20 cellular contexts compared by ENCODE assay signal in the genomic region with DNA sequence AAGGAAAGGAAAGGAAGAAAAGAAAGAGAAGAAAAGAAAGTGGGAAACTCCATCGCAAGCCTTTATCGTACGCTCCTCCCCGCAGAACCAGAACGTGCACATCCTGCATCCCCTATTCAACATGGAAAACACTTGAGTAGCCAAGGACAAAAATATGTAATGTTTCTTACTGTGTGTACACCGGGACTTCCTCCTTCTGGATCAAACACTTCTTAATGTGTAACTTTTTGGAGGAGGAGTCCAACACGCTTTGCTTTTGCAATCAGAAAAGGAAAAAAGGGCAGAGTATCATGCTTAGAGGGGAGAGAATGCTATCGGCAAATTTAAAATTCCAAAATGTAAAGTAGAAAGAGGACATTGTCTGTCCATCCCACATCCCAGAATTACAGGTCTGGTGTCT. TPM values are rescaled to one million over a fixed set of nuclear protein-coding genes. Genes with fewer than 3 reads are reported as not detected.
"Had no signal": no experiment of that assay in that cellular context is flagged by ENCODE, and none has a peak within 500 bp of the region (broad histone marks: within the 10 kb centered on the region; RNA-seq: fewer than 3 reads in every experiment).

No MANE protein-coding gene starts in this region.

- H3K27me3 ChIP-seq: ascending aorta, thyroid gland had no signal

- H3K79me2 ChIP-seq: parathyroid adenoma had no signal

- DNase-seq: activated CD4-positive, alpha-beta T cell treated with anti-CD3 and anti-CD28 coated beads, Interleukin-2, amount 10 ng/mL, durations not matched to agents 7 days and 5 days; activated CD8-positive, alpha-beta memory T cell treated with anti-CD3 and anti-CD28 coated beads, Interleukin-2, amount 10 ng/mL, durations not matched to agents 7 days and 5 days; activated CD8-positive, alpha-beta T cell treated with anti-CD3 and anti-CD28 coated beads for 36 hours; activated gamma-delta T cell; activated T-cell treated with anti-CD3 and anti-CD28 coated beads for 4 hours; central memory CD4-positive, alpha-beta T cell; effector memory CD4-positive, alpha-beta T cell; left ventricle myocardium inferior; midbrain; right cardiac atrium; stimulated activated CD4-positive, alpha-beta T cell treated with anti-CD3 and anti-CD28 coated beads, Interleukin-12 subunit alpha, Interleukin-12 subunit beta, amount 100 ng/mL, for 4 hours; substantia nigra; thyroid gland had no signal

- H3K9me3 ChIP-seq: neutrophil, thyroid gland had no signal

- ATAC-seq: activated CD4-positive, CD25-positive, alpha-beta regulatory T cell treated with anti-CD3 and anti-CD28 coated beads, Interleukin-2, amount 50 U/mL, for 24 hours; activated CD8-positive, alpha-beta memory T cell treated with anti-CD3 and anti-CD28 coated beads, Interleukin-2, amount 10 ng/mL, durations not matched to agents 7 days and 5 days; activated CD8-positive, alpha-beta T cell treated with anti-CD3 and anti-CD28 coated beads for 36 hours; activated naive CD4-positive, alpha-beta T cell treated with anti-CD3 and anti-CD28 coated beads, Interleukin-2, amount 50 U/mL, for 72 hours; foreskin keratinocyte; right cardiac atrium had no signal

- H3K36me3 ChIP-seq: ascending aorta, left ventricle myocardium inferior, neutrophil, thyroid gland had no signal

- H3K27ac ChIP-seq: ascending aorta, foreskin keratinocyte, left ventricle myocardium inferior, neutrophil, parathyroid adenoma, thyroid gland, VCaP had no signal

- H3K4me1 ChIP-seq: ascending aorta, foreskin keratinocyte, left ventricle myocardium inferior, parathyroid adenoma, thyroid gland had no signal

- H2AFZ ChIP-seq: parathyroid adenoma had no signal

- H3K4me3 ChIP-seq: ascending aorta, left ventricle myocardium inferior, thyroid gland had no signal

RNA-seq across cellular contexts. Expression of gene ANGPTL6, which starts 24.1 kb away (rescaled TPM):
- total RNA-seq: ascending aorta, left ventricle myocardium inferior, right cardiac atrium had no signal

RNA-seq across cellular contexts. Expression of gene PPAN, which starts 27.8 kb away (rescaled TPM):
- total RNA-seq: ascending aorta had no signal
